ENCODE assay signal across 17 cellular contexts in genomic region chr1:203407301-203407700, GRCh38. TPM values are rescaled to one million over a fixed set of nuclear protein-coding genes. Genes with fewer than 3 reads are reported as not detected.
DNase-seq lines count a peak whose midpoint lies in the region; ATAC-seq and TF ChIP-seq lines count a peak whose summit lies in the region.
"Had no signal": no experiment of that assay in that cellular context is flagged by ENCODE, and none has a peak within 500 bp of the region (broad histone marks: within the 10 kb centered on the region; RNA-seq: fewer than 3 reads in every experiment).

No MANE protein-coding gene starts in this region.

- H3K4me1 ChIP-seq in prostate gland (replicated peaks) (no peaks in the 10 kb centered on the region), tibial nerve (peaks cover 0 to 67% (median 39%) of the 10 kb centered on the region in 4 donors)

- TF ChIP-seq CTCF in chondrocyte (IDR thresholded peaks at IDR 0.05): no peak
- TF ChIP-seq CTCF in prostate gland (IDR thresholded peaks at IDR 0.05): no peak
- TF ChIP-seq CTCF in tibial nerve (IDR thresholded peaks at IDR 0.05): no peak

- TF ChIP-seq EP300 in tibial nerve (IDR thresholded peaks at IDR 0.05): no peak

- peaks cover 59% of the 10 kb centered on the region for H3K4me1 Mint-ChIP-seq in chondrocyte (ENCODE audit: low read depth)
- H3K4me1 Mint-ChIP-seq: activated naive CD8-positive, alpha-beta T cell treated with anti-CD3 and anti-CD28 coated beads, Interleukin-2, amount 10 ng/mL, durations not matched to agents 7 days and 5 days; CD4-positive, alpha-beta memory T cell had no signal

- no peak for DNase-seq in chondrocyte (ENCODE audit: low spot score)
- no peak for DNase-seq in left ventricle myocardium superior
- no peak for DNase-seq in prostate gland (ENCODE audit: low spot score)
- no peak for DNase-seq in tibial nerve (ENCODE audit: low spot score in 2 of 2)
- DNase-seq in activated T-cell treated with anti-CD3 and anti-CD28 coated beads, Interleukin-2, amount 50 U/mL, for 1 hour: no peak
- DNase-seq in DMS79 (lab: John Stamatoyannopoulos, UW): no peak
- DNase-seq in MV-4-11 (lab: John Stamatoyannopoulos, UW): no peak
- DNase-seq: activated naive CD8-positive, alpha-beta T cell treated with anti-CD3 and anti-CD28 coated beads, Interleukin-2, amount 10 ng/mL, durations not matched to agents 7 days and 5 days; CD4-positive, alpha-beta memory T cell; HFFc6; kidney glomerular epithelial cell; NCI-H1436; NCI-H2171; NCI-H748 treated with DMSO at 0.1 percent for 48 hours; PC-9; stimulated activated CD4-positive, alpha-beta T cell treated with anti-CD3 and anti-CD28 coated beads, Interleukin-4, amount 100 ng/mL, for 24 hours had no signal

- no peaks in the 10 kb centered on the region for H3K9me3 Mint-ChIP-seq in chondrocyte (ENCODE audit: low read depth)
- H3K9me3 Mint-ChIP-seq: HFFc6 had no signal

- intact Hi-C loops in left ventricle myocardium superior (cut with micrococcal nuclease) (no loop called here), prostate gland (cut with DNase I) (loop anchor here (10.0 kb wide), 1 partner anchor 78 kb away; no protein-coding TSS in a partner anchor)

- TF ChIP-seq POLR2A in prostate gland (IDR thresholded peaks at IDR 0.05) (no peak), tibial nerve (IDR thresholded peaks at IDR 0.05) (no peak)

- 68% methylated on average over 1 of the region's 1 CpG for WGBS in prostate gland
- 84 to 90% methylated on average over 1 of the region's 1 CpG for WGBS in tibial nerve, 2 donors

- H3K9me3 ChIP-seq in prostate gland (no peaks in the 10 kb centered on the region), tibial nerve (no peaks in the 10 kb centered on the region)

- H3K36me3 ChIP-seq in prostate gland (no peaks in the 10 kb centered on the region), tibial nerve (no peaks in the 10 kb centered on the region)

- H3K27ac ChIP-seq in prostate gland: peak overlapping the region; percentile 60 to 68
- H3K27ac ChIP-seq in tibial nerve: peak overlapping the region; percentile 57 to 96 (median 80)
- H3K27ac ChIP-seq: PC-9 had no signal

- H3K36me3 Mint-ChIP-seq in chondrocyte (ENCODE audit: low read depth): peaks cover 2% of the 10 kb centered on the region
- H3K36me3 Mint-ChIP-seq: activated naive CD8-positive, alpha-beta T cell treated with anti-CD3 and anti-CD28 coated beads, Interleukin-2, amount 10 ng/mL, durations not matched to agents 7 days and 5 days; CD4-positive, alpha-beta memory T cell had no signal

- ATAC-seq in left ventricle myocardium superior: peak; percentile 50
- ATAC-seq in GM21786 (IDR thresholded peaks at IDR 0.05; ENCODE audit: unreplicated experiment): no peak

- H3K27ac Mint-ChIP-seq in chondrocyte (ENCODE audit: unreplicated experiment): peak overlapping the region; percentile 91
- H3K27ac Mint-ChIP-seq: activated naive CD8-positive, alpha-beta T cell treated with anti-CD3 and anti-CD28 coated beads, Interleukin-2, amount 10 ng/mL, durations not matched to agents 7 days and 5 days; CD4-positive, alpha-beta memory T cell; HFFc6 had no signal

- no peak overlapping the region for H3K4me3 Mint-ChIP-seq in chondrocyte (ENCODE audit: unreplicated experiment)
- H3K4me3 Mint-ChIP-seq: activated naive CD8-positive, alpha-beta T cell treated with anti-CD3 and anti-CD28 coated beads, Interleukin-2, amount 10 ng/mL, durations not matched to agents 7 days and 5 days; CD4-positive, alpha-beta memory T cell; HFFc6 had no signal

- no peak overlapping the region for H3K4me3 ChIP-seq in prostate gland
- H3K4me3 ChIP-seq in tibial nerve: no peak overlapping the region
- H3K4me3 ChIP-seq: PC-9 had no signal

- no peaks in the 10 kb centered on the region for H3K27me3 Mint-ChIP-seq in chondrocyte (ENCODE audit: low read depth)

- no peaks in the 10 kb centered on the region for H3K27me3 ChIP-seq in prostate gland (replicated peaks; ENCODE audit: insufficient read depth)
- H3K27me3 ChIP-seq in tibial nerve: no peaks in the 10 kb centered on the region

RNA-seq across cellular contexts. Expression of gene FMOD, which starts 56.4 kb away (rescaled TPM):
- total RNA-seq in chondrocyte (0.47 to 0.92 TPM (median 0.85 TPM) in 3 replicates), left ventricle myocardium superior (9.6 TPM), prostate gland (10 to 100 TPM; 40.8 to 95.9 TPM), tibial nerve (100 to 1,000 TPM in 2 of 4 donors, 10 to 100 TPM in 2; 73.9 to 203 (median 102) TPM)
- total RNA-seq: activated naive CD8-positive, alpha-beta T cell treated with anti-CD3 and anti-CD28 coated beads, Interleukin-2, amount 10 ng/mL, durations not matched to agents 7 days and 5 days; CD4-positive, alpha-beta memory T cell; PC-9 had no signal
